1 cellular context compared by ENCODE assay signal in genomic region chr1:157357111-157357510, GRCh38.
TF ChIP-seq lines count a peak whose summit lies in the region.

No MANE protein-coding gene starts in this region.

TF ChIP-seq in K562, 482 proteins besides CTCF, POLR2A, EP300 and RAD21 (continued from another document):
- TF ChIP-seq ZNF407 (IDR thresholded peaks at IDR 0.05; ENCODE audit: low read depth) (no peak), TAF7 (tag; IDR thresholded peaks at IDR 0.05) (no peak)
